Comparison of ENCODE assay signal across 3 cellular contexts in the genomic region with DNA sequence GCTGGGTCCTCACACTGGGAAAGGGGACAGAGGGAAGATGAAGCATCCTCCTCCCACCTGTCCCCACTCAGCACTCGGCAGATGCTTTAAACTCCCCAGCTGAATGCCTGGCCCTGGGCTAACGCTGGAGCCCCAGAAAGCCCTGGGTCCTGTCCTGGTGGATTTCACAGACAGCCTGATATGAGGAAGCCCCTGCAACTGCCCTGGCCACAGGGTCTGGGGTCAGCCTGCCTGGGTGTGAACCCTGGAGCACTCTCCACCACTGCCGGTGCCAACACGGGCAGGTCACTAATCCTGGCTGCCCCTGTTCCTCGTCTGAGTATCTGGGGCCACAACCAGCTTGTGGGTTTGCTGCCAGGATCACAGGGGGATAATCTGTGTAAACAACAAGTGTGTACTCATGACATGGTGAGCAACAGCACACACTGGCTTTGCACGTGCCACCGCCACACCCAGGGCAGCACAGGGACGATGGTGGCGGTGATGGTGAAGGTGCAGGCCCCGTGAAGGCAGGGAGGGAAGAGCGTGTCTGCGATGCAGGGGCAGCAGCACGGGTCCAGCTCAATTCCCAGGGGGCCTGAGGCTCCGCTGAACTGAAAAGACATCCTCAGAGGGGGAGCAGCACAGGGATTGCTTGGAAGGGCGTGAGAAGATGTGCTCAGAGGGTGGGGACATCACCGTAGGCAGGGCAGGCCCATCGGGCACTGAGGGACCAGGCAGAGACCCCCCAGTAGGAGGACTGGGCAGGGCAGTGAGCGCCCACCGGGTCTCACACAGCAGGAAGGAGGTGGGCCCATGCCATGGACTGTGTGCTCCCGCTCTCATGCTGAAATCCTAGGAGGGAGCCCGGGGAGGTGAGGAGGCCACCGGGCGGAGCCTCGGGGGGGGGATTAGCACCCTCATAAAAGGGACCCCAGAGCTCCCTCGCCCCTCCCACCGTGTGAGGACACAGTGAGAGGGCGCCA.
TF ChIP-seq lines count a peak whose summit lies in the region.

No MANE protein-coding gene starts in this region.

TF ChIP-seq in GM23338, 12 proteins besides CTCF, POLR2A, EP300 and RAD21 (continues in another document):
- TF ChIP-seq EZH2phosphoT487 (IDR thresholded peaks at IDR 0.05; ENCODE audit: unreplicated experiment) = no peak
- TF ChIP-seq ZNF114 (CRISPR knock-in tag; IDR thresholded peaks at IDR 0.05) = no peak
- TF ChIP-seq STAT1 (IDR thresholded peaks at IDR 0.05; ENCODE audit: unreplicated experiment) = no peak
- no peak for TF ChIP-seq POLR2AphosphoS5 (IDR thresholded peaks at IDR 0.05; ENCODE audit: low read depth)
- TF ChIP-seq NANOG (IDR thresholded peaks at IDR 0.05; ENCODE audit: borderline replicate concordance) = no peak
- TF ChIP-seq CREB1 (CRISPR knock-in tag; IDR thresholded peaks at IDR 0.05; ENCODE audit: low read depth) = no peak
- TF ChIP-seq, protein P1, sequence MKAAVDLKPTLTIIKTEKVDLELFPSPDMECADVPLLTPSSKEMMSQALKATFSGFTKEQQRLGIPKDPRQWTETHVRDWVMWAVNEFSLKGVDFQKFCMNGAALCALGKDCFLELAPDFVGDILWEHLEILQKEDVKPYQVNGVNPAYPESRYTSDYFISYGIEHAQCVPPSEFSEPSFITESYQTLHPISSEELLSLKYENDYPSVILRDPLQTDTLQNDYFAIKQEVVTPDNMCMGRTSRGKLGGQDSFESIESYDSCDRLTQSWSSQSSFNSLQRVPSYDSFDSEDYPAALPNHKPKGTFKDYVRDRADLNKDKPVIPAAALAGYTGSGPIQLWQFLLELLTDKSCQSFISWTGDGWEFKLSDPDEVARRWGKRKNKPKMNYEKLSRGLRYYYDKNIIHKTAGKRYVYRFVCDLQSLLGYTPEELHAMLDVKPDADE (IDR thresholded peaks at IDR 0.05) = no peak

TF ChIP-seq in WTC11, 78 proteins besides CTCF, POLR2A, EP300 and RAD21:
- no peak for TF ChIP-seq ZNF232 (CRISPR knock-in tag; IDR thresholded peaks at IDR 0.05)
- peak; percentile 77 for TF ChIP-seq ZNF121 (CRISPR knock-in tag; IDR thresholded peaks at IDR 0.05)

TF ChIP-seq in SK-N-SH, 30 proteins besides CTCF, POLR2A, EP300 and RAD21:
- TF ChIP-seq GABPA (IDR thresholded peaks at IDR 0.05; ENCODE audit: low read depth) (no peak), ELF1 (IDR thresholded peaks at IDR 0.05) (no peak), CHD2 (IDR thresholded peaks at IDR 0.05; ENCODE audit: low read length, partially characterized antibody) (no peak), TEAD4 (IDR thresholded peaks at IDR 0.05; ENCODE audit: borderline replicate concordance, insufficient read depth) (no peak), MXI1 (IDR thresholded peaks at IDR 0.05; ENCODE audit: low read depth, low read length) (no peak), TCF12 (IDR thresholded peaks at IDR 0.05) (no peak), FOXM1 (IDR thresholded peaks at IDR 0.05; ENCODE audit: low read depth) (no peak), RFX5 (IDR thresholded peaks at IDR 0.05; ENCODE audit: low read length) (no peak), POLR2AphosphoS5 (IDR thresholded peaks at IDR 0.05; ENCODE audit: low read depth, low read length) (no peak), RXRA (IDR thresholded peaks at IDR 0.05; ENCODE audit: borderline replicate concordance, low read depth) (no peak), SMC3 (IDR thresholded peaks at IDR 0.05; ENCODE audit: low read depth, low read length) (no peak), FOSL2 (IDR thresholded peaks at IDR 0.05; ENCODE audit: borderline replicate concordance, low read depth) (no peak)
- TF ChIP-seq, protein P2, sequence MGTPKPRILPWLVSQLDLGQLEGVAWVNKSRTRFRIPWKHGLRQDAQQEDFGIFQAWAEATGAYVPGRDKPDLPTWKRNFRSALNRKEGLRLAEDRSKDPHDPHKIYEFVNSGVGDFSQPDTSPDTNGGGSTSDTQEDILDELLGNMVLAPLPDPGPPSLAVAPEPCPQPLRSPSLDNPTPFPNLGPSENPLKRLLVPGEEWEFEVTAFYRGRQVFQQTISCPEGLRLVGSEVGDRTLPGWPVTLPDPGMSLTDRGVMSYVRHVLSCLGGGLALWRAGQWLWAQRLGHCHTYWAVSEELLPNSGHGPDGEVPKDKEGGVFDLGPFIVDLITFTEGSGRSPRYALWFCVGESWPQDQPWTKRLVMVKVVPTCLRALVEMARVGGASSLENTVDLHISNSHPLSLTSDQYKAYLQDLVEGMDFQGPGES (IDR thresholded peaks at IDR 0.05; ENCODE audit: low read depth, low read length) = no peak
- TF ChIP-seq, protein P3, sequence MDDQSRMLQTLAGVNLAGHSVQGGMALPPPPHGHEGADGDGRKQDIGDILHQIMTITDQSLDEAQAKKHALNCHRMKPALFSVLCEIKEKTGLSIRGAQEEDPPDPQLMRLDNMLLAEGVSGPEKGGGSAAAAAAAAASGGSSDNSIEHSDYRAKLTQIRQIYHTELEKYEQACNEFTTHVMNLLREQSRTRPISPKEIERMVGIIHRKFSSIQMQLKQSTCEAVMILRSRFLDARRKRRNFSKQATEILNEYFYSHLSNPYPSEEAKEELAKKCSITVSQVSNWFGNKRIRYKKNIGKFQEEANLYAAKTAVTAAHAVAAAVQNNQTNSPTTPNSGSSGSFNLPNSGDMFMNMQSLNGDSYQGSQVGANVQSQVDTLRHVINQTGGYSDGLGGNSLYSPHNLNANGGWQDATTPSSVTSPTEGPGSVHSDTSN (IDR thresholded peaks at IDR 0.05) = no peak
- TF ChIP-seq, protein P4, sequence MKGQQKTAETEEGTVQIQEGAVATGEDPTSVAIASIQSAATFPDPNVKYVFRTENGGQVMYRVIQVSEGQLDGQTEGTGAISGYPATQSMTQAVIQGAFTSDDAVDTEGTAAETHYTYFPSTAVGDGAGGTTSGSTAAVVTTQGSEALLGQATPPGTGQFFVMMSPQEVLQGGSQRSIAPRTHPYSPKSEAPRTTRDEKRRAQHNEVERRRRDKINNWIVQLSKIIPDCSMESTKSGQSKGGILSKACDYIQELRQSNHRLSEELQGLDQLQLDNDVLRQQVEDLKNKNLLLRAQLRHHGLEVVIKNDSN (IDR thresholded peaks at IDR 0.05; ENCODE audit: borderline replicate concordance, low read depth) = no peak
- TF ChIP-seq, protein P5, sequence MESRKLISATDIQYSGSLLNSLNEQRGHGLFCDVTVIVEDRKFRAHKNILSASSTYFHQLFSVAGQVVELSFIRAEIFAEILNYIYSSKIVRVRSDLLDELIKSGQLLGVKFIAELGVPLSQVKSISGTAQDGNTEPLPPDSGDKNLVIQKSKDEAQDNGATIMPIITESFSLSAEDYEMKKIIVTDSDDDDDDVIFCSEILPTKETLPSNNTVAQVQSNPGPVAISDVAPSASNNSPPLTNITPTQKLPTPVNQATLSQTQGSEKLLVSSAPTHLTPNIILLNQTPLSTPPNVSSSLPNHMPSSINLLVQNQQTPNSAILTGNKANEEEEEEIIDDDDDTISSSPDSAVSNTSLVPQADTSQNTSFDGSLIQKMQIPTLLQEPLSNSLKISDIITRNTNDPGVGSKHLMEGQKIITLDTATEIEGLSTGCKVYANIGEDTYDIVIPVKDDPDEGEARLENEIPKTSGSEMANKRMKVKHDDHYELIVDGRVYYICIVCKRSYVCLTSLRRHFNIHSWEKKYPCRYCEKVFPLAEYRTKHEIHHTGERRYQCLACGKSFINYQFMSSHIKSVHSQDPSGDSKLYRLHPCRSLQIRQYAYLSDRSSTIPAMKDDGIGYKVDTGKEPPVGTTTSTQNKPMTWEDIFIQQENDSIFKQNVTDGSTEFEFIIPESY (IDR thresholded peaks at IDR 0.05; ENCODE audit: borderline replicate concordance, low read depth) = no peak
- TF ChIP-seq, protein P6, sequence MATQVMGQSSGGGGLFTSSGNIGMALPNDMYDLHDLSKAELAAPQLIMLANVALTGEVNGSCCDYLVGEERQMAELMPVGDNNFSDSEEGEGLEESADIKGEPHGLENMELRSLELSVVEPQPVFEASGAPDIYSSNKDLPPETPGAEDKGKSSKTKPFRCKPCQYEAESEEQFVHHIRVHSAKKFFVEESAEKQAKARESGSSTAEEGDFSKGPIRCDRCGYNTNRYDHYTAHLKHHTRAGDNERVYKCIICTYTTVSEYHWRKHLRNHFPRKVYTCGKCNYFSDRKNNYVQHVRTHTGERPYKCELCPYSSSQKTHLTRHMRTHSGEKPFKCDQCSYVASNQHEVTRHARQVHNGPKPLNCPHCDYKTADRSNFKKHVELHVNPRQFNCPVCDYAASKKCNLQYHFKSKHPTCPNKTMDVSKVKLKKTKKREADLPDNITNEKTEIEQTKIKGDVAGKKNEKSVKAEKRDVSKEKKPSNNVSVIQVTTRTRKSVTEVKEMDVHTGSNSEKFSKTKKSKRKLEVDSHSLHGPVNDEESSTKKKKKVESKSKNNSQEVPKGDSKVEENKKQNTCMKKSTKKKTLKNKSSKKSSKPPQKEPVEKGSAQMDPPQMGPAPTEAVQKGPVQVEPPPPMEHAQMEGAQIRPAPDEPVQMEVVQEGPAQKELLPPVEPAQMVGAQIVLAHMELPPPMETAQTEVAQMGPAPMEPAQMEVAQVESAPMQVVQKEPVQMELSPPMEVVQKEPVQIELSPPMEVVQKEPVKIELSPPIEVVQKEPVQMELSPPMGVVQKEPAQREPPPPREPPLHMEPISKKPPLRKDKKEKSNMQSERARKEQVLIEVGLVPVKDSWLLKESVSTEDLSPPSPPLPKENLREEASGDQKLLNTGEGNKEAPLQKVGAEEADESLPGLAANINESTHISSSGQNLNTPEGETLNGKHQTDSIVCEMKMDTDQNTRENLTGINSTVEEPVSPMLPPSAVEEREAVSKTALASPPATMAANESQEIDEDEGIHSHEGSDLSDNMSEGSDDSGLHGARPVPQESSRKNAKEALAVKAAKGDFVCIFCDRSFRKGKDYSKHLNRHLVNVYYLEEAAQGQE (IDR thresholded peaks at IDR 0.05; ENCODE audit: low read depth, low read length) = no peak
- TF ChIP-seq, protein P7, sequence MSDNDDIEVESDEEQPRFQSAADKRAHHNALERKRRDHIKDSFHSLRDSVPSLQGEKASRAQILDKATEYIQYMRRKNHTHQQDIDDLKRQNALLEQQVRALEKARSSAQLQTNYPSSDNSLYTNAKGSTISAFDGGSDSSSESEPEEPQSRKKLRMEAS (IDR thresholded peaks at IDR 0.05; ENCODE audit: low read depth) = no peak
TF ChIP-seq in SK-N-SH: peak in this region for 0.
